26 cellular contexts compared by ENCODE assay signal in genomic region chr1:119862276-119862675, GRCh38. TPM values are rescaled to one million over a fixed set of nuclear protein-coding genes. Genes with fewer than 3 reads are reported as not detected.
"Had no signal": no experiment of that assay in that cellular context is flagged by ENCODE, and none has a peak within 500 bp of the region (broad histone marks: within the 10 kb centered on the region; RNA-seq: fewer than 3 reads in every experiment).

No MANE protein-coding gene starts in this region.

- H3K4me1 ChIP-seq: colonic mucosa, psoas muscle, right lobe of liver, tibial artery, uterus had no signal

- H3K27ac ChIP-seq: colonic mucosa, heart left ventricle, psoas muscle, right lobe of liver, tibial artery, upper lobe of left lung, uterus had no signal

- DNase-seq: colonic mucosa; dermis blood vessel endothelial cell; heart left ventricle; hippocampal formation; kidney glomerular epithelial cell; mesendoderm; naive B cell; psoas muscle; retina; right lobe of liver; stimulated activated CD4-positive, alpha-beta T cell treated with anti-CD3 and anti-CD28 coated beads, Interleukin-4, amount 100 ng/mL, for 1 hour; stimulated activated CD8-positive, alpha-beta memory T cell treated with anti-CD3 and anti-CD28 coated beads, Interleukin-4, amount 100 ng/mL, for 48 hours; tibial artery; upper lobe of left lung; uterus had no signal

- H3K4me1 Mint-ChIP-seq: naive B cell had no signal

- H3K4me3 ChIP-seq: colonic mucosa, heart left ventricle, psoas muscle, right lobe of liver, tibial artery, upper lobe of left lung, uterus had no signal

- H3K9me3 Mint-ChIP-seq: naive B cell; nephron; stimulated activated effector memory CD8-positive, alpha-beta T cell treated with anti-CD3 and anti-CD28 coated beads, Interleukin-12 subunit alpha, Interleukin-12 subunit beta, amount 100 ng/mL, for 72 hours; stimulated activated naive CD8-positive, alpha-beta T cell treated with anti-CD3 and anti-CD28 coated beads, Interleukin-15, Interleukin-2, amounts not matched to agents 100 ng/mL and 50 ng/mL, for 24 hours had no signal

- H3K36me3 ChIP-seq: colonic mucosa, heart left ventricle, right lobe of liver, tibial artery, upper lobe of left lung, uterus had no signal

- H3K36me3 Mint-ChIP-seq: naive B cell; stimulated activated effector memory CD8-positive, alpha-beta T cell treated with anti-CD3 and anti-CD28 coated beads, Interleukin-12 subunit alpha, Interleukin-12 subunit beta, amount 100 ng/mL, for 72 hours had no signal

- H3K27ac Mint-ChIP-seq: naive B cell; stimulated activated effector memory CD8-positive, alpha-beta T cell treated with anti-CD3 and anti-CD28 coated beads, Interleukin-12 subunit alpha, Interleukin-12 subunit beta, amount 100 ng/mL, for 72 hours; stimulated activated naive CD8-positive, alpha-beta T cell treated with anti-CD3 and anti-CD28 coated beads, Interleukin-15, Interleukin-2, amounts not matched to agents 100 ng/mL and 50 ng/mL, for 24 hours had no signal

- FAIRE-seq: frontal cortex, islet of Langerhans had no signal

- H3K27me3 ChIP-seq: colonic mucosa, right lobe of liver, upper lobe of left lung, uterus had no signal

- H3K9me3 ChIP-seq: colonic mucosa, heart left ventricle, psoas muscle, right lobe of liver, tibial artery, upper lobe of left lung, uterus had no signal

- H3K4me3 Mint-ChIP-seq: naive B cell; nephron; stimulated activated effector memory CD8-positive, alpha-beta T cell treated with anti-CD3 and anti-CD28 coated beads, Interleukin-12 subunit alpha, Interleukin-12 subunit beta, amount 100 ng/mL, for 72 hours; stimulated activated naive CD8-positive, alpha-beta T cell treated with anti-CD3 and anti-CD28 coated beads, Interleukin-15, Interleukin-2, amounts not matched to agents 100 ng/mL and 50 ng/mL, for 24 hours had no signal

RNA-seq across cellular contexts. Expression of gene ADAM30, which starts 34.0 kb away (rescaled TPM):
- total RNA-seq: colonic mucosa, dermis blood vessel endothelial cell, frontal cortex, glomerular endothelial cell, heart left ventricle, liver, lung microvascular endothelial cell, omental fat pad, psoas muscle, right lobe of liver, temporal lobe, upper lobe of left lung, uterus had no signal
- polyA plus RNA-seq: esophagus, heart left ventricle, liver, psoas muscle had no signal

RNA-seq across cellular contexts. Expression of gene REG4, which starts 51.0 kb away (rescaled TPM):
- total RNA-seq: dermis blood vessel endothelial cell, frontal cortex, glomerular endothelial cell, heart left ventricle, lung microvascular endothelial cell, omental fat pad, psoas muscle, temporal lobe, upper lobe of left lung, uterus had no signal
